8 cellular contexts compared by ENCODE assay signal in genomic region chr6:163416640-163417253, GRCh38. TPM values are rescaled to one million over a fixed set of nuclear protein-coding genes. Genes with fewer than 3 reads are reported as not detected.
DNase-seq lines count a peak whose midpoint lies in the region; ATAC-seq and TF ChIP-seq lines count a peak whose summit lies in the region.

No MANE protein-coding gene starts in this region.

- no peaks in the 10 kb centered on the region for H3K27me3 ChIP-seq in HL-60 (ENCODE audit: insufficient read depth, poor library complexity, severe bottlenecking)

- H3K9me3 ChIP-seq in SK-N-MC (ENCODE audit: low read depth, low read length) = no peaks in the 10 kb centered on the region

- peak; percentile 44 for TF ChIP-seq CTCF in HL-60 (IDR thresholded peaks at IDR 0.05; ENCODE audit: insufficient read depth, low read length)

- no peaks in the 10 kb centered on the region for H3K36me3 ChIP-seq in SK-N-MC (ENCODE audit: insufficient read depth, low read length)

- no peaks in the 10 kb centered on the region for H3K27me3 Mint-ChIP-seq in central memory CD8-positive, alpha-beta T cell
- H3K27me3 Mint-ChIP-seq in stimulated activated memory B cell treated with anti-CD40 and anti-IgM and Interleukin-4, amounts not matched to agents 10 μg/mL and 1 μg/mL and 100 μg/mL, for 72 hours = no peaks in the 10 kb centered on the region

- H3K9me3 Mint-ChIP-seq in central memory CD8-positive, alpha-beta T cell = no peaks in the 10 kb centered on the region
- no peaks in the 10 kb centered on the region for H3K9me3 Mint-ChIP-seq in stimulated activated memory B cell treated with anti-CD40 and anti-IgM and Interleukin-4, amounts not matched to agents 10 μg/mL and 1 μg/mL and 100 μg/mL, for 72 hours

- in situ Hi-C loops in Caki2 (cut with HindIII; ENCODE audit: low pct_unique_long_range_greater_than_20kb, low sequenced_read_pairs) = no loop called here

- DNase-seq in Caki2 (ENCODE audit: low read depth) (peak; percentile 74), HL-60 (ENCODE audit: low read depth in 1 of 2, low spot score in 1 of 2) (peak in 1 of 2 experiments; percentile 40), SK-N-MC (ENCODE audit: low read depth, low spot score) (peak; percentile 84), kidney tubule cell (ENCODE audit: low spot score) (peak; percentile 84), 8988T (no peak)
- no peak for DNase-seq in central memory CD8-positive, alpha-beta T cell (ENCODE audit: low spot score in 2 of 2)

- H3K27ac Mint-ChIP-seq in central memory CD8-positive, alpha-beta T cell (ENCODE audit: low read depth) = peak overlapping the region; percentile 92
- peak overlapping the region; percentile 89 for H3K27ac Mint-ChIP-seq in stimulated activated memory B cell treated with anti-CD40 and anti-IgM and Interleukin-4, amounts not matched to agents 10 μg/mL and 1 μg/mL and 100 μg/mL, for 72 hours

- peak overlapping the region; percentile 68 for H3K9ac ChIP-seq in SK-N-MC (ENCODE audit: insufficient read length)

- peaks cover 54% of the 10 kb centered on the region for H3K4me1 Mint-ChIP-seq in central memory CD8-positive, alpha-beta T cell
- peaks cover 58% of the 10 kb centered on the region for H3K4me1 Mint-ChIP-seq in stimulated activated memory B cell treated with anti-CD40 and anti-IgM and Interleukin-4, amounts not matched to agents 10 μg/mL and 1 μg/mL and 100 μg/mL, for 72 hours

- peaks cover 17% of the 10 kb centered on the region for H3K36me3 Mint-ChIP-seq in central memory CD8-positive, alpha-beta T cell (ENCODE audit: insufficient read depth)
- H3K36me3 Mint-ChIP-seq in stimulated activated memory B cell treated with anti-CD40 and anti-IgM and Interleukin-4, amounts not matched to agents 10 μg/mL and 1 μg/mL and 100 μg/mL, for 72 hours = no peaks in the 10 kb centered on the region

- ATAC-seq in central memory CD8-positive, alpha-beta T cell (replicated peaks; ENCODE audit: extremely low read depth, poor library complexity, severe bottlenecking) = no peak
- no peak for ATAC-seq in stimulated activated memory B cell treated with anti-CD40 and anti-IgM and Interleukin-4, amounts not matched to agents 10 μg/mL and 1 μg/mL and 100 μg/mL, for 72 hours
- no peak for ATAC-seq in activated CD4-positive, CD25-positive, alpha-beta regulatory T cell treated with anti-CD3 and anti-CD28 coated beads, Interleukin-2, amount 50 U/mL, for 24 hours

- peak overlapping the region; percentile 89 for H3K4me3 Mint-ChIP-seq in central memory CD8-positive, alpha-beta T cell
- peak overlapping the region; percentile 93 for H3K4me3 Mint-ChIP-seq in stimulated activated memory B cell treated with anti-CD40 and anti-IgM and Interleukin-4, amounts not matched to agents 10 μg/mL and 1 μg/mL and 100 μg/mL, for 72 hours

- H3K27ac ChIP-seq in HL-60 (replicated peaks) (peak overlapping the region; percentile 92), SK-N-MC (peak overlapping the region; percentile 93)

- H3K4me3 ChIP-seq in HL-60 (replicated peaks; ENCODE audit: insufficient read depth, low read length) (peak overlapping the region; percentile 76), SK-N-MC (peak overlapping the region; percentile 82)

RNA-seq across cellular contexts. Expression of gene QKI, which starts 2.2 kb away (rescaled TPM):
- total RNA-seq in Caki2 (2014; rRNA removed; shearing (Covaris generic); ENCODE audit: low replicate concordance) = 65.6 and 76.1 TPM in 2 replicates

Comparison
In these comparisons a context has a peak if more than half of its experiments do, and no peak if none do; other contexts are left out.
1. DNase-seq: peak in Caki2 (single experiment), SK-N-MC (single experiment) and kidney tubule cell (single experiment); none in central memory CD8-positive, alpha-beta T cell (0 of 2) and 8988T (single experiment).